ENCODE assay signal across 1 cellular context in genomic region chr18:2853926-2854664, GRCh38.
A peak's percentile ranks its signal among the peaks of the same experiment; 100 is the strongest.
TF ChIP-seq lines count a peak whose summit lies in the region.

No MANE protein-coding gene starts in this region.

TF ChIP-seq in K562, 482 proteins besides CTCF, POLR2A, EP300 and RAD21 (continued from another document and continues in another):
- TF ChIP-seq VEZF1 (CRISPR knock-in tag; IDR thresholded peaks at IDR 0.05) (peak; percentile 92), SP2 (IDR thresholded peaks at IDR 0.05; ENCODE audit: extremely low read depth, low read depth, low read length, poor library complexity, severe bottlenecking) (no peak), U2AF1 (optimal IDR thresholded peaks at IDR 0.05; ENCODE audit: low read depth, low read length) (no peak), CBX1 (IDR thresholded peaks at IDR 0.05; ENCODE audit: low read depth) (peak; percentile 62; the same call in 1 of the 2 replicates), CTBP1 (IDR thresholded peaks at IDR 0.05; ENCODE audit: borderline replicate concordance) (peak; percentile 99), HES1 (IDR thresholded peaks at IDR 0.05; ENCODE audit: low read depth) (peak; percentile 80), XRCC4 (IDR thresholded peaks at IDR 0.05; ENCODE audit: extremely low read depth, insufficient read depth, insufficient read length) (no peak), ZSCAN29 (IDR thresholded peaks at IDR 0.05) (no peak), HMGN3 (IDR thresholded peaks at IDR 0.05; ENCODE audit: borderline replicate concordance, extremely low read depth, insufficient read length, low read depth, low read length) (peak; percentile 77), GABPB2 (CRISPR knock-in tag; conservative IDR thresholded peaks at IDR 0.05) (no peak), SPI1 (IDR thresholded peaks at IDR 0.05; ENCODE audit: borderline replicate concordance, low read depth, low read length) (no peak), UBTF (IDR thresholded peaks at IDR 0.05; ENCODE audit: borderline replicate concordance in 1 of 2, low read depth in 2 of 2, low read length in 2 of 2) (0 out of 4 replicates have a peak, but pooled peaks of 1 of the 2 experiments have one; percentile 34), NKRF (IDR thresholded peaks at IDR 0.05; ENCODE audit: borderline replicate concordance) (peak; percentile 35; the same call in 1 of the 2 replicates), POU5F1 (IDR thresholded peaks at IDR 0.05; ENCODE audit: borderline replicate concordance, low read depth, low read length, partially characterized antibody) (peak; percentile 14), MCM2 (IDR thresholded peaks at IDR 0.05; ENCODE audit: low read depth) (no peak), SREBF1 (IDR thresholded peaks at IDR 0.05; ENCODE audit: borderline replicate concordance, low read depth, low read length) (no peak), BMI1 (IDR thresholded peaks at IDR 0.05; ENCODE audit: low read length) (no peak), TARDBP (IDR thresholded peaks at IDR 0.05) (peak; percentile 72; the same call in 1 of the 2 replicates), ZNF398 (CRISPR knock-in tag; IDR thresholded peaks at IDR 0.05) (no peak), SRSF7 (optimal IDR thresholded peaks at IDR 0.05; ENCODE audit: low read depth, low read length) (no peak), SMARCA4 (IDR thresholded peaks at IDR 0.05) (peak; percentile 99), ZNF174 (CRISPR knock-in tag; IDR thresholded peaks at IDR 0.05) (no peak), ZBTB17 (CRISPR knock-in tag; IDR thresholded peaks at IDR 0.05) (no peak), ZNF551 (CRISPR knock-in tag; IDR thresholded peaks at IDR 0.05) (no peak), RAD51 (IDR thresholded peaks at IDR 0.05; ENCODE audit: borderline replicate concordance, low read depth) (peak; percentile 46; the same call in 1 of the 2 replicates), ZNF354B (CRISPR knock-in tag; IDR thresholded peaks at IDR 0.05) (no peak), NR1H2 (CRISPR knock-in tag; IDR thresholded peaks at IDR 0.05) (no peak), ZNF609 (CRISPR knock-in tag; IDR thresholded peaks at IDR 0.05; ENCODE audit: borderline replicate concordance) (peak; percentile 73; the same call in 1 of the 2 replicates), ZNF280A (IDR thresholded peaks at IDR 0.05; ENCODE audit: low read depth, partially characterized antibody) (no peak), CEBPG (CRISPR knock-in tag; IDR thresholded peaks at IDR 0.05) (no peak), CEBPG (tag; conservative IDR thresholded peaks at IDR 0.05 in 1 of 2, IDR thresholded peaks at IDR 0.05 in 1 of 2) (no peak), FOXJ3 (CRISPR knock-in tag; IDR thresholded peaks at IDR 0.05) (no peak), PTRF (tag; IDR thresholded peaks at IDR 0.05) (no peak), HNRNPL (IDR thresholded peaks at IDR 0.05; ENCODE audit: low read depth, low read length) (no peak), GATAD2B (IDR thresholded peaks at IDR 0.05; ENCODE audit: borderline replicate concordance) (peak; percentile 98), NR2C2 (CRISPR knock-in tag; IDR thresholded peaks at IDR 0.05) (peak; percentile 60; the same call in 1 of the 2 replicates), NR2C2 (tag; IDR thresholded peaks at IDR 0.05) (0 out of 2 replicates have a peak, but pooled peaks have one; percentile 27), ZNF316 (IDR thresholded peaks at IDR 0.05) (no peak), TSC22D4 (tag; IDR thresholded peaks at IDR 0.05) (no peak), SREBF2 (CRISPR knock-in tag; IDR thresholded peaks at IDR 0.05) (no peak), PHF20 (IDR thresholded peaks at IDR 0.05; ENCODE audit: partially characterized antibody) (peak; percentile 36), SFPQ (IDR thresholded peaks at IDR 0.05; ENCODE audit: low read depth, low read length) (no peak), ZNF77 (CRISPR knock-in tag; IDR thresholded peaks at IDR 0.05) (no peak), KDM5B (IDR thresholded peaks at IDR 0.05; ENCODE audit: insufficient replicate concordance, low read depth, low read length) (no peak), TAF7 (tag; IDR thresholded peaks at IDR 0.05) (no peak), ZNF695 (CRISPR knock-in tag; IDR thresholded peaks at IDR 0.05) (no peak)
